Comparison of ENCODE assay signal across 16 cellular contexts in the genomic region with DNA sequence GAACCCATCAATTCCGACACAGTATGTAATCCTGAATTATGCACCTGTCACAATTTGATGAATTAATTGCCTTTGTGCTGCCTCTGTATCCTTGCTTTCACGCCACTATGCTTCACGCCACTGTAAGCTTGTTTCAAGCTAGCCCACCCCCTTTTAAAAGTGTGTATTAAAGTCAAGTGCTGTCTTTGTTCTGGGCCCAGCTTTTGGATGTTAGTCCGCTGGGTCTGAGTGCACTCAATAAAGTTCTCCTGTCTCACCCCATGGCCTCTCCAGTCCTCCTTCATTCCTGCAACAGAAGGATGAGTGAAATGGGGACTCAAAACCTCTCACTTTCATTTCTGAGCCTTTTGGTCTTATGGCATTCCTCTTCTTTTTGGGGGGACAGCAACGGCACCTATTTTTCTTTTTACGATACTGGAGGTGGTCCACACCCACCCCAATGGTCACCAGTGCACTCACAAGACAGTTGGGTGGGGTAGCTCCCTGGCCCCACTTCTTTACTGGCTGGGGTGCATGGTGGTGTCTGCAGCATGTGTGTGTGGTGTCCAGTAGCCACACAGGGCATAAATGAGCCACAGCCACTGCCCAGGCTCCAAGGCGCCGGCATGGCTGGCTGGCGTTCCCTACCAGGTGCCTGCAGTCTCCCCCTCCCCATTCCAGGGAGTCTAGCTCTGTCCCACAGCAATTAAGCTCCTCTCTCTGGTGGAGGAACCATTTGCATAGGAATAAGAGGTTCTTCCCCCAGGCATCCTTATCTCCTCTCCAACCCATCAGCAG. TPM values are rescaled to one million over a fixed set of nuclear protein-coding genes. Genes with fewer than 3 reads are reported as not detected.
DNase-seq lines count a peak whose midpoint lies in the region; ATAC-seq, FAIRE-seq and TF ChIP-seq lines count a peak whose summit lies in the region.
"Had no signal": no experiment of that assay in that cellular context is flagged by ENCODE, and none has a peak within 500 bp of the region (broad histone marks: within the 10 kb centered on the region; RNA-seq: fewer than 3 reads in every experiment).

No MANE protein-coding gene starts in this region.

- BruUV-seq in K562 (replicated peaks; lab: Mats Ljungman, UMichigan) = no TSS peak

- H3K4me2 ChIP-seq in OCI-LY1 (ENCODE audit: low read length) = peak overlapping the region; percentile 81; the same call in 1 of the 2 replicates
- peak overlapping the region; percentile 87 for H3K4me2 ChIP-seq in K562 (ENCODE audit: insufficient read depth, low read length)

- H3K27ac ChIP-seq in OCI-LY1 (ENCODE audit: low read depth, low read length, poor library complexity, severe bottlenecking) (no peak overlapping the region), K562 (ENCODE audit: extremely low read depth, low read depth, low read length) (no peak overlapping the region; the same call in 2 of the 3 replicates), right cardiac atrium (ENCODE audit: low read length) (no peak overlapping the region)
- H3K27ac ChIP-seq: KMS-11, right atrium auricular region had no signal

- H3K9me3 Mint-ChIP-seq in activated T-cell treated with anti-CD3 and anti-CD28 coated beads, Interleukin-2, amount 50 U/mL, for 4 hours = no peaks in the 10 kb centered on the region
- H3K9me3 Mint-ChIP-seq in progenitor cell of endocrine pancreas (ENCODE audit: low read depth) = peaks cover 8% of the 10 kb centered on the region
- H3K9me3 Mint-ChIP-seq in osteocyte (ENCODE audit: unreplicated experiment) = peaks cover 4% of the 10 kb centered on the region

- H3K4me1 Mint-ChIP-seq in activated T-cell treated with anti-CD3 and anti-CD28 coated beads, Interleukin-2, amount 50 U/mL, for 4 hours (ENCODE audit: low read depth) = peaks cover 50% of the 10 kb centered on the region
- H3K4me1 Mint-ChIP-seq in progenitor cell of endocrine pancreas (ENCODE audit: low read depth) (peaks cover 8% of the 10 kb centered on the region), osteocyte (ENCODE audit: unreplicated experiment) (peaks cover 20% of the 10 kb centered on the region)

- H3K27ac Mint-ChIP-seq in progenitor cell of endocrine pancreas = peak overlapping the region; percentile 46
- H3K27ac Mint-ChIP-seq in osteocyte (ENCODE audit: unreplicated experiment) = no peak overlapping the region

- intact Hi-C loops in K562 (cut with micrococcal nuclease) (no loop called here), right cardiac atrium (cut with DNase I) (no loop called here)

- H3K27me3 ChIP-seq in OCI-LY1 (ENCODE audit: insufficient read depth, low read length) (no peaks in the 10 kb centered on the region), K562 (ENCODE audit: control insufficient read depth in 2 of 2, insufficient read depth in 2 of 2, low read length in 2 of 2) (no peaks in the 10 kb centered on the region), right cardiac atrium (ENCODE audit: control insufficient read depth, insufficient read depth) (no peaks in the 10 kb centered on the region)
- H3K27me3 ChIP-seq: right atrium auricular region had no signal

- TF ChIP-seq RAD21 in K562 (CRISPR knock-in tag; conservative IDR thresholded peaks at IDR 0.05 in 1 of 2, IDR thresholded peaks at IDR 0.05 in 1 of 2) = no peak

- no peaks in the 10 kb centered on the region for H3K79me2 ChIP-seq in OCI-LY1 (ENCODE audit: insufficient read depth, low read length)
- H3K79me2 ChIP-seq in K562 (ENCODE audit: control insufficient read depth, insufficient read depth, low read length) = peaks cover 49% of the 10 kb centered on the region

- no peaks in the 10 kb centered on the region for H4K20me1 ChIP-seq in OCI-LY1 (ENCODE audit: insufficient read depth, low read length)
- no peaks in the 10 kb centered on the region for H4K20me1 ChIP-seq in K562 (replicated peaks; ENCODE audit: control insufficient read depth, insufficient read depth, low read length)

- CTCF ChIA-PET in K562 (lab: Yijun Ruan, JAX; ENCODE audit: low intra/inter-chr PET ratio) = no interaction called here

- ATAC-seq in activated T-cell treated with anti-CD3 and anti-CD28 coated beads, Interleukin-2, amount 50 U/mL, for 4 hours = no peak
- ATAC-seq in K562 (no peak), right cardiac atrium (no peak)

- no peak for TF ChIP-seq EP300 in K562 (IDR thresholded peaks at IDR 0.05; ENCODE audit: low read length)

- TF ChIP-seq CTCF in OCI-LY1 (IDR thresholded peaks at IDR 0.05; ENCODE audit: low read length) (no peak), K562 (IDR thresholded peaks at IDR 0.05 in 2 of 3, conservative IDR thresholded peaks at IDR 0.05 in 1 of 3; ENCODE audit: insufficient read depth in 2 of 3, low read depth in 1 of 3, low read length in 3 of 3) (no peak), progenitor cell of endocrine pancreas (IDR thresholded peaks at IDR 0.05; ENCODE audit: unreplicated experiment) (no peak), osteocyte (IDR thresholded peaks at IDR 0.05) (no peak)

- no peak for FAIRE-seq in K562 (lab: Jason Lieb, UNC)
- FAIRE-seq: endometrium had no signal

- DNase-seq in activated T-cell treated with anti-CD3 and anti-CD28 coated beads, Interleukin-2, amount 50 U/mL, for 48 hours = peak; percentile 48 to 49
- no peak for DNase-seq in activated T-cell treated with anti-CD3 and anti-CD28 coated beads, Interleukin-2, amount 50 U/mL, for 4 hours
- DNase-seq in K562 (ENCODE audit: extremely low read depth in 1 of 4, low spot score in 3 of 4) = peak in 1 of 4 experiments; percentile 55
- DNase-seq in progenitor cell of endocrine pancreas (ENCODE audit: low spot score, unreplicated experiment) = no peak
- DNase-seq in DMS79 (lab: John Stamatoyannopoulos, UW) = no peak
- DNase-seq in osteocyte (ENCODE audit: extremely low spot score, unreplicated experiment) = no peak
- no peak for DNase-seq in right cardiac atrium
- DNase-seq: activated CD4-positive, CD25-positive, alpha-beta regulatory T cell treated with anti-CD3 and anti-CD28 coated beads, Interleukin-2, amount 50 U/mL, for 72 hours; aorta; NCI-H2171; SHP77 treated with DMSO at 0.1 percent for 48 hours had no signal

- H3K4me3 Mint-ChIP-seq in activated T-cell treated with anti-CD3 and anti-CD28 coated beads, Interleukin-2, amount 50 U/mL, for 4 hours = no peak overlapping the region
- H3K4me3 Mint-ChIP-seq in progenitor cell of endocrine pancreas (ENCODE audit: low read depth) (peak overlapping the region; percentile 19), osteocyte (ENCODE audit: unreplicated experiment) (no peak overlapping the region)

- TF ChIP-seq POLR2A in K562 (conservative IDR thresholded peaks at IDR 0.05) = peak; percentile 64

- H3K9me3 ChIP-seq in OCI-LY1 (ENCODE audit: low read length) (peaks cover 16% of the 10 kb centered on the region), K562 (replicated peaks; ENCODE audit: control insufficient read depth, insufficient read depth, low read depth, low read length) (peaks cover 15% of the 10 kb centered on the region), right cardiac atrium (ENCODE audit: control insufficient read depth, low read length) (no peaks in the 10 kb centered on the region)

- no peaks in the 10 kb centered on the region for H3K9me2 ChIP-seq in OCI-LY1 (ENCODE audit: low read depth, low read length)

- H3K36me3 ChIP-seq in OCI-LY1 (ENCODE audit: insufficient read depth, low read length) = peaks cover 28% of the 10 kb centered on the region
- H3K36me3 ChIP-seq in K562 (ENCODE audit: control insufficient read depth, insufficient read depth, low read length) = peaks cover 26% of the 10 kb centered on the region
- H3K36me3 ChIP-seq: right atrium auricular region had no signal

- H2AFZ ChIP-seq in OCI-LY1 (ENCODE audit: low read length) (no peak overlapping the region), K562 (ENCODE audit: low read depth, low read length) (no peak overlapping the region)

- peaks cover 27% of the 10 kb centered on the region for H3K36me3 Mint-ChIP-seq in activated T-cell treated with anti-CD3 and anti-CD28 coated beads, Interleukin-2, amount 50 U/mL, for 4 hours (ENCODE audit: insufficient read depth)
- H3K36me3 Mint-ChIP-seq in progenitor cell of endocrine pancreas (ENCODE audit: insufficient read depth) (peaks cover 30% of the 10 kb centered on the region), osteocyte (ENCODE audit: unreplicated experiment) (peaks cover 9% of the 10 kb centered on the region)

- H3K9ac ChIP-seq in OCI-LY1 (ENCODE audit: low read length) (no peak overlapping the region), K562 (ENCODE audit: insufficient read depth in 1 of 2, low read depth in 2 of 2, low read length in 2 of 2) (no peak overlapping the region)
- H3K9ac ChIP-seq: KMS-11 had no signal

- H3K27me3 Mint-ChIP-seq in activated T-cell treated with anti-CD3 and anti-CD28 coated beads, Interleukin-2, amount 50 U/mL, for 4 hours (ENCODE audit: low read depth) = no peaks in the 10 kb centered on the region
- H3K27me3 Mint-ChIP-seq in progenitor cell of endocrine pancreas = no peaks in the 10 kb centered on the region
- no peaks in the 10 kb centered on the region for H3K27me3 Mint-ChIP-seq in osteocyte (ENCODE audit: unreplicated experiment)

- POLR2A ChIA-PET in K562 (lab: Yijun Ruan, JAX) = interaction anchor here (0.8 to 3.2 kb wide), 7 partner anchors 9 to 65 kb away, joined by 3 to 21 read pairs (median 4); no protein-coding TSS in a partner anchor

- H3K9me1 ChIP-seq in K562 (ENCODE audit: control insufficient read depth, insufficient read depth, low read length) = no peaks in the 10 kb centered on the region

- in situ Hi-C loops in K562 (cut with MboI) = no loop called here

- H3K4me3 ChIP-seq in OCI-LY1 (ENCODE audit: low read depth, low read length, poor library complexity, severe bottlenecking) = peak overlapping the region; percentile 83
- 0 out of 2 replicates have a peak overlapping the region, but pooled peaks have one; percentile 1 for H3K4me3 ChIP-seq in K562
- no peak overlapping the region for H3K4me3 ChIP-seq in right cardiac atrium (ENCODE audit: low read length)

- WGBS in K562 (ENCODE audit: insufficient coverage, low coverage, missing lambda C conversion rate) = 94% methylated on average over 8 of the region's 9 CpGs
- whole genome bisulfite sequencing in right cardiac atrium = over 99% methylated on average over 9 of the region's 9 CpGs

- H3F3A ChIP-seq in OCI-LY1 (ENCODE audit: insufficient read depth, low read length) = no peaks in the 10 kb centered on the region

- peaks cover 12% of the 10 kb centered on the region for H3K4me1 ChIP-seq in OCI-LY1 (ENCODE audit: insufficient read depth, low read length, severe bottlenecking)
- H3K4me1 ChIP-seq in K562 (replicated peaks in 1 of 2; ENCODE audit: control insufficient read depth in 2 of 2, insufficient read depth in 2 of 2, low read length in 2 of 2) = peaks cover 16 to 32% of the 10 kb centered on the region in 2 experiments
- H3K4me1 ChIP-seq in right cardiac atrium (ENCODE audit: control insufficient read depth, insufficient read depth, low read length) = no peaks in the 10 kb centered on the region

RNA-seq across cellular contexts. Expression of a gene that starts 1.8 kb away (rescaled TPM):
- total RNA-seq in activated T-cell treated with anti-CD3 and anti-CD28 coated beads, Interleukin-2, amount 50 U/mL, for 4 hours = 10 to 100 TPM; 23.2 to 29.1 (median 24.6) TPM
- 53.2 and 120 TPM in 2 replicates for total RNA-seq in K562 (2011; cell fraction: chromatin; rRNA removed; ENCODE audit: low replicate concordance)
- 23.0 and 26.2 TPM in 2 replicates for total RNA-seq in K562 (2011; cell fraction: nucleolus; rRNA removed)
- total RNA-seq in K562 (2011; cell fraction: nucleoplasm; rRNA removed) = 66.9 and 102 TPM in 2 replicates
- total RNA-seq in K562 (2014; rRNA removed) (24.5 and 25.2 TPM in 2 replicates), K562 (2014; rRNA removed; fragmentation: Illumina TruSeq; extraction: Trizol) (35.3 and 41.1 TPM in 2 replicates), K562 (2015; rRNA removed; fragmentation: Illumina TruSeq; extraction: Trizol) (39.3 and 39.7 TPM in 2 replicates), K562 (2021) (25.5 and 27.4 TPM in 2 replicates), progenitor cell of endocrine pancreas (17.3 and 21.5 TPM in 2 replicates), osteocyte (11.8 and 12.3 TPM in 2 replicates), right cardiac atrium (10 to 100 TPM; 18.8 to 19.5 (median 19.0) TPM)
- polyA plus RNA-seq in K562 (2011; rRNA removed) (51.3 and 71.9 TPM in 2 replicates), K562 (2014; fragmentation: Illumina TruSeq; extraction: Trizol) (45.7 and 48.3 TPM in 2 replicates), K562 (2014; fragmentation: Nextera tagmentation; extraction: Ambion mirVana) (10 to 100 TPM in 1 of 2 experiments, 1 to 10 TPM in 1; 8.6 to 12.5 TPM), K562 (2014; rRNA removed) (46.1 and 48.7 TPM in 2 replicates), right cardiac atrium (27.2 TPM)
- 24.2 and 40.1 TPM in 2 replicates for polyA plus RNA-seq in K562 (2011; cell fraction: cytosol; rRNA removed)
- 43.7 and 48.1 TPM in 2 replicates for polyA plus RNA-seq in K562 (2011; cell fraction: nucleus; rRNA removed)
- polyA plus RNA-seq in K562 (2012) = 30.8 and 33.7 TPM in 2 replicates
- 45.0 and 48.8 TPM in 2 replicates for polyA minus RNA-seq in K562 (2011; rRNA and poly(A)+ RNA removed)
- polyA minus RNA-seq in K562 (2011; cell fraction: cytosol; rRNA and poly(A)+ RNA removed) = 16.4 and 20.0 TPM in 2 replicates
- polyA minus RNA-seq in K562 (2011; cell fraction: nucleus; rRNA and poly(A)+ RNA removed) = 20.3 and 21.3 TPM in 2 replicates

RNA-seq across cellular contexts. Expression of a gene that starts 54.0 kb away (rescaled TPM):
- total RNA-seq in activated T-cell treated with anti-CD3 and anti-CD28 coated beads, Interleukin-2, amount 50 U/mL, for 4 hours = not detected
- not detected in 2 replicates for total RNA-seq in K562 (2011; cell fraction: chromatin; rRNA removed; ENCODE audit: low replicate concordance)
- not detected in 2 replicates for total RNA-seq in K562 (2011; cell fraction: nucleolus; rRNA removed)
- total RNA-seq in K562 (2011; cell fraction: nucleoplasm; rRNA removed) = not detected in 2 replicates
- total RNA-seq in K562 (2014; rRNA removed) (not detected in 2 replicates), K562 (2014; rRNA removed; fragmentation: Illumina TruSeq; extraction: Trizol) (not detected in 2 replicates), K562 (2015; rRNA removed; fragmentation: Illumina TruSeq; extraction: Trizol) (not detected in 2 replicates), K562 (2021) (not detected in 2 replicates), progenitor cell of endocrine pancreas (not detected in 2 replicates), osteocyte (not detected in 2 replicates), right cardiac atrium (under 1 TPM in 3 of 4 donors, not detected in 1; 0.24 to 0.53 (median 0.42) TPM)
- polyA plus RNA-seq in K562 (2011; rRNA removed) (not detected in 2 replicates), K562 (2014; fragmentation: Illumina TruSeq; extraction: Trizol) (not detected in 2 replicates), K562 (2014; fragmentation: Nextera tagmentation; extraction: Ambion mirVana) (not detected), K562 (2014; rRNA removed) (not detected in 2 replicates), right cardiac atrium (0.11 TPM)
- not detected in 2 replicates for polyA plus RNA-seq in K562 (2011; cell fraction: cytosol; rRNA removed)
- not detected in 2 replicates for polyA plus RNA-seq in K562 (2011; cell fraction: nucleus; rRNA removed)
- not detected in 2 replicates for polyA plus RNA-seq in K562 (2012)
- not detected in 2 replicates for polyA minus RNA-seq in K562 (2011; rRNA and poly(A)+ RNA removed)
- not detected in 2 replicates for polyA minus RNA-seq in K562 (2011; cell fraction: cytosol; rRNA and poly(A)+ RNA removed)
- not detected in 2 replicates for polyA minus RNA-seq in K562 (2011; cell fraction: nucleus; rRNA and poly(A)+ RNA removed)
- total RNA-seq: aorta, H4, right atrium auricular region had no signal
- polyA plus RNA-seq: aorta had no signal

Comparison
In these comparisons a context has a peak if more than half of its experiments do, and no peak if none do; other contexts are left out.
1. DNase-seq: peak in activated T-cell treated with anti-CD3 and anti-CD28 coated beads, Interleukin-2, amount 50 U/mL, for 48 hours (2 of 2); none in activated T-cell treated with anti-CD3 and anti-CD28 coated beads, Interleukin-2, amount 50 U/mL, for 4 hours (single experiment), progenitor cell of endocrine pancreas (single experiment), DMS79 (single experiment), osteocyte (single experiment) and right cardiac atrium (0 of 3).